ENCODE assay signal across 21 cellular contexts in the genomic region with DNA sequence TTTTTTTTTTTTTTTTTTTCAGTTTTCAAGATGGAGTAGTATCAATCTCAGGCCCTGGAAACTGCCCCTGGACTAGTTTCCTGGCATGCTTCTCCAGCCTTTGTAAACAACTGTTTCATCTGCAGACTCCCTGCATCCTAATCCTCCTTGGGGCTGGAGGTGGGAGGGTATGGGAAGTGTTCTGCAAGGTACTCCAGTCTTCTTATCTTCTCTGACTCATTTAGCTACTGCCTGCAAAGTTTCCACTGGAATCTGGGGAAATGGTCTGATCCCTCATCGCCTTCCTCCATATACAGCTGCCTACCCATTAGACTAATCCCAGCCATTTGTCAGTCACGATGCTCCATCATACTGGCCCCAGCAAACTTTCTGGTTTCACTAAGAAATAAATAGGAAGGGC. TPM values are rescaled to one million over a fixed set of nuclear protein-coding genes. Genes with fewer than 3 reads are reported as not detected.
DNase-seq lines count a peak whose midpoint lies in the region; ATAC-seq, FAIRE-seq and TF ChIP-seq lines count a peak whose summit lies in the region.
"Had no signal": no experiment of that assay in that cellular context is flagged by ENCODE, and none has a peak within 500 bp of the region (broad histone marks: within the 10 kb centered on the region; RNA-seq: fewer than 3 reads in every experiment).

No MANE protein-coding gene starts in this region.

- H3K4me1 ChIP-seq in Panc1 (ENCODE audit: control insufficient read depth, insufficient read depth, low read length) (peaks cover 13% of the 10 kb centered on the region; the same call in 1 of the 2 replicates), osteoblast (ENCODE audit: insufficient read depth, low read length) (peaks cover 8% of the 10 kb centered on the region), kidney (ENCODE audit: control insufficient read depth in 1 of 2, insufficient read depth in 1 of 2, low read depth in 1 of 2, low read length in 2 of 2) (peaks cover 0 to 2% of the 10 kb centered on the region in 2 donors)

- no peak overlapping the region for H2AFZ ChIP-seq in osteoblast (ENCODE audit: low read length)
- H2AFZ ChIP-seq: GM23338 had no signal

- peaks cover 27% of the 10 kb centered on the region for H3K4me1 Mint-ChIP-seq in T-helper 1 cell treated with Interleukin-12 subunit alpha and Interleukin-12 subunit beta and Interleukin-4 antibody, amounts not matched to agents 30 μg/mL and 1 μg/mL, for 36 hours (ENCODE audit: low read depth)

- no peaks in the 10 kb centered on the region for H3K9me3 Mint-ChIP-seq in T-helper 1 cell treated with Interleukin-12 subunit alpha and Interleukin-12 subunit beta and Interleukin-4 antibody, amounts not matched to agents 30 μg/mL and 1 μg/mL, for 36 hours
- H3K9me3 Mint-ChIP-seq: GM23338 had no signal

- ATAC-seq in Panc1 = peak; percentile 47
- ATAC-seq: activated CD4-positive, CD25-positive, alpha-beta regulatory T cell treated with anti-CD3 and anti-CD28 coated beads, Interleukin-2, amount 50 U/mL, for 24 hours; gastrocnemius medialis; GM23338 had no signal

- H3K4me2 ChIP-seq in osteoblast (ENCODE audit: insufficient read depth, low read length) = no peak overlapping the region
- H3K4me2 ChIP-seq: GM23338 had no signal

- no peaks in the 10 kb centered on the region for H3K79me2 ChIP-seq in osteoblast (ENCODE audit: insufficient read depth, low read length)

- intact Hi-C loops in Panc1 (cut with micrococcal nuclease; ENCODE audit: unreplicated experiment) (loop anchor here (5.0 kb wide), 1 partner anchor 174 kb away; the partner anchor contains the start of gene SCRN2), kidney (cut with DNase I) (loop anchor here (10.0 kb wide), 1 partner anchor 171 kb away; the partner anchor contains the start of gene SCRN2)

- peaks cover 23% of the 10 kb centered on the region for H3K27me3 Mint-ChIP-seq in T-helper 1 cell treated with Interleukin-12 subunit alpha and Interleukin-12 subunit beta and Interleukin-4 antibody, amounts not matched to agents 30 μg/mL and 1 μg/mL, for 36 hours (ENCODE audit: low read depth)

- no peak overlapping the region for H3K27ac Mint-ChIP-seq in T-helper 1 cell treated with Interleukin-12 subunit alpha and Interleukin-12 subunit beta and Interleukin-4 antibody, amounts not matched to agents 30 μg/mL and 1 μg/mL, for 36 hours
- H3K27ac Mint-ChIP-seq: CD4-positive, CD25-positive, alpha-beta regulatory T cell; GM23338 had no signal

- H3K36me3 ChIP-seq in Panc1 (ENCODE audit: control insufficient read depth, insufficient read depth, low read length) (no peaks in the 10 kb centered on the region), osteoblast (ENCODE audit: insufficient read depth, low read length) (no peaks in the 10 kb centered on the region), kidney (ENCODE audit: control insufficient read depth in 1 of 2, insufficient read depth in 2 of 2, low read length in 2 of 2) (no peaks in the 10 kb centered on the region)
- H3K36me3 ChIP-seq: gastrocnemius medialis, thoracic aorta had no signal

- CTCF ChIA-PET in Panc1 (lab: Charles Lee) (interaction anchor here (0.6 to 2.8 kb wide), 2 partner anchors 37 to 161 kb away, joined by 4 to 21 read pairs; no protein-coding TSS in a partner anchor), GM10248 (lab: Yijun Ruan, JAX) (interaction anchor here (9.6 to 14.2 kb wide), 4 partner anchors 17 to 173 kb away, joined by 78 to 305 read pairs (median 121); partner anchors contain the start of genes CDK5RAP3 and SCRN2)

- in situ Hi-C loops in Panc1 (cut with HindIII; ENCODE audit: low pct_unique_long_range_greater_than_20kb, low sequenced_read_pairs) (no loop called here), ACHN (cut with HindIII; ENCODE audit: low pct_ligation_motif_present, low pct_unique_long_range_greater_than_20kb, low sequenced_read_pairs) (no loop called here)

- peak overlapping the region; percentile 28 for H3K4me3 Mint-ChIP-seq in T-helper 1 cell treated with Interleukin-12 subunit alpha and Interleukin-12 subunit beta and Interleukin-4 antibody, amounts not matched to agents 30 μg/mL and 1 μg/mL, for 36 hours
- H3K4me3 Mint-ChIP-seq: CD4-positive, CD25-positive, alpha-beta regulatory T cell; GM23338 had no signal

- FAIRE-seq in kidney (lab: Jason Lieb, UNC) = no peak
- FAIRE-seq: A204.1 had no signal

- H3K9me3 ChIP-seq in Panc1 (ENCODE audit: control insufficient read depth, insufficient read depth, low read depth, low read length) (no peaks in the 10 kb centered on the region), osteoblast (ENCODE audit: low read depth, low read length) (no peaks in the 10 kb centered on the region), kidney (ENCODE audit: control insufficient read depth in 1 of 2, low read length in 2 of 2) (no peaks in the 10 kb centered on the region)
- H3K9me3 ChIP-seq: gastrocnemius medialis, thoracic aorta had no signal

- H3K4me3 ChIP-seq in Panc1 (ENCODE audit: low read depth in 2 of 2, low read length in 2 of 2) (no peak overlapping the region), fibroblast of pulmonary artery (replicated peaks; ENCODE audit: low read depth, low read length) (no peak overlapping the region), osteoblast (ENCODE audit: insufficient read depth, low read length) (no peak overlapping the region), kidney (ENCODE audit: low read length in 2 of 2) (no peak overlapping the region)
- H3K4me3 ChIP-seq: gastrocnemius medialis, GM23338, thoracic aorta had no signal

- no peaks in the 10 kb centered on the region for H4K20me1 ChIP-seq in osteoblast (ENCODE audit: insufficient read depth, low read length)

- no TSS peak for BruUV-seq in Panc1 (replicated peaks; lab: Mats Ljungman, UMichigan)

- H3K27ac ChIP-seq in Panc1 (ENCODE audit: low read length) (no peak overlapping the region), osteoblast (ENCODE audit: low read depth, low read length) (no peak overlapping the region), kidney (ENCODE audit: low read depth in 2 of 2, low read length in 2 of 2) (no peak overlapping the region)
- H3K27ac ChIP-seq: gastrocnemius medialis, thoracic aorta had no signal

- DNase-seq in T-helper 1 cell (no peak), Panc1 (ENCODE audit: low read depth, low spot score) (no peak), fibroblast of pulmonary artery (ENCODE audit: low read depth) (peak; percentile 86), osteoblast (ENCODE audit: insufficient read length, low spot score, missing footprints) (peak; percentile 86), GM10248 (ENCODE audit: extremely low spot score) (no peak), kidney (no peak), ACHN (no peak)
- DNase-seq: activated gamma-delta T cell treated with Interleukin-2 at 50 U/mL for 16 hours; CD4-positive, CD25-positive, alpha-beta regulatory T cell; DND-41; gastrocnemius medialis; NCI-H1930; occipital lobe had no signal

- H3K36me3 Mint-ChIP-seq in T-helper 1 cell treated with Interleukin-12 subunit alpha and Interleukin-12 subunit beta and Interleukin-4 antibody, amounts not matched to agents 30 μg/mL and 1 μg/mL, for 36 hours (ENCODE audit: low read depth) = peaks cover 1% of the 10 kb centered on the region
- H3K36me3 Mint-ChIP-seq: CD4-positive, CD25-positive, alpha-beta regulatory T cell had no signal

- POLR2A ChIA-PET in Panc1 (lab: Charles Lee) = interaction anchor here (0.7 kb wide), 2 partner anchors 66 to 70 kb away, joined by 8 to 9 read pairs; no protein-coding TSS in a partner anchor
- POLR2A ChIA-PET in GM10248 (lab: Yijun Ruan, JAX) = no interaction called here

- H3K27me3 ChIP-seq in Panc1 (ENCODE audit: control insufficient read depth, insufficient read depth, low read length) (no peaks in the 10 kb centered on the region), osteoblast (ENCODE audit: insufficient read depth, low read length) (peaks cover 2% of the 10 kb centered on the region)

- TF ChIP-seq CTCF in Panc1 (IDR thresholded peaks at IDR 0.05) (no peak), fibroblast of pulmonary artery (IDR thresholded peaks at IDR 0.05; ENCODE audit: low read length, missing control alignments) (no peak), osteoblast (IDR thresholded peaks at IDR 0.05; ENCODE audit: extremely low read depth, low read depth, low read length) (no peak), GM10248 (IDR thresholded peaks at IDR 0.05; ENCODE audit: control extremely low read depth, extremely low read depth, low read depth, missing control alignments) (no peak), kidney (IDR thresholded peaks at IDR 0.05; ENCODE audit: borderline replicate concordance, extremely low read depth, insufficient read depth) (no peak)

- H3K9ac ChIP-seq in kidney (ENCODE audit: low read length in 2 of 2) = no peak overlapping the region

RNA-seq across cellular contexts. Expression of gene COPZ2, which starts 21.5 kb away (rescaled TPM):
- total RNA-seq in Panc1 (2021; ENCODE audit: unreplicated experiment) (5.4 TPM), osteoblast (117 and 121 TPM in 2 replicates), kidney (24.9 TPM)
- 5.3 TPM for polyA plus RNA-seq in Panc1 (2012; ENCODE audit: insufficient read length)
- polyA plus RNA-seq in kidney (ENCODE audit: insufficient read depth, low read depth, low replicate concordance) = 38.2 TPM
- total RNA-seq: GM23338 had no signal
- polyA plus RNA-seq: GM23338 had no signal

RNA-seq across cellular contexts. Expression of gene NFE2L1, which starts 32.0 kb away (rescaled TPM):
- total RNA-seq in Panc1 (2021; ENCODE audit: unreplicated experiment) (210 TPM), osteoblast (144 and 165 TPM in 2 replicates), kidney (254 TPM)
- 312 TPM for polyA plus RNA-seq in Panc1 (2012; ENCODE audit: insufficient read length)
- polyA plus RNA-seq in kidney (ENCODE audit: insufficient read depth, low read depth, low replicate concordance) = 146 TPM

RNA-seq across cellular contexts. Expression of gene CDK5RAP3, which starts 45.2 kb away (rescaled TPM):
- 193 TPM for total RNA-seq in Panc1 (2021; ENCODE audit: unreplicated experiment)
- 137 TPM for polyA plus RNA-seq in Panc1 (2012; ENCODE audit: insufficient read length)
- 46.6 and 50.3 TPM in 2 replicates for total RNA-seq in osteoblast
- total RNA-seq in kidney = 208 TPM
- polyA plus RNA-seq in kidney (ENCODE audit: insufficient read depth, low read depth, low replicate concordance) = 140 TPM

RNA-seq across cellular contexts. Expression of gene PRR15L, which starts 58.4 kb away (rescaled TPM):
- 0.18 TPM for total RNA-seq in Panc1 (2021; ENCODE audit: unreplicated experiment)
- polyA plus RNA-seq in Panc1 (2012; ENCODE audit: insufficient read length) = not detected
- not detected in 2 replicates for total RNA-seq in osteoblast
- 105 TPM for total RNA-seq in kidney
- 64.5 TPM for polyA plus RNA-seq in kidney (ENCODE audit: insufficient read depth, low read depth, low replicate concordance)
- total RNA-seq: cardiac septum; CD4-positive, CD25-positive, alpha-beta regulatory T cell; GM23338; lung microvascular endothelial cell; occipital lobe; skeletal muscle tissue had no signal

Comparison
In these comparisons a context has a peak if more than half of its experiments do, and no peak if none do; other contexts are left out.
1. DNase-seq: peak in fibroblast of pulmonary artery (single experiment) and osteoblast (single experiment); none in T-helper 1 cell (0 of 5), Panc1 (single experiment), GM10248 (single experiment), kidney (single experiment) and ACHN (single experiment).